In genomic region chr12:31702047-31702446, GRCh38 we compare ENCODE assay signal across 13 cellular contexts. TPM values are rescaled to one million over a fixed set of nuclear protein-coding genes. Genes with fewer than 3 reads are reported as not detected.
DNase-seq lines count a peak whose midpoint lies in the region; ATAC-seq and TF ChIP-seq lines count a peak whose summit lies in the region.
"Had no signal": no experiment of that assay in that cellular context is flagged by ENCODE, and none has a peak within 500 bp of the region (broad histone marks: within the 10 kb centered on the region; RNA-seq: fewer than 3 reads in every experiment).

No MANE protein-coding gene starts in this region.

- intact Hi-C loops in heart right ventricle (cut with DNase I) = no loop called here

- no peaks in the 10 kb centered on the region for H4K20me1 ChIP-seq in SK-N-SH (ENCODE audit: insufficient read depth)
- H4K20me1 ChIP-seq: BLaER1 treated with 17β-estradiol and CSF1 and Interleukin-3, amounts not matched to agents 10 nM and 100 nM had no signal

- H3K27ac ChIP-seq in cardiac muscle cell = no peak overlapping the region
- H3K27ac ChIP-seq in heart right ventricle = no peak overlapping the region
- no peak overlapping the region for H3K27ac ChIP-seq in SK-N-SH (ENCODE audit: low read depth in 2 of 2, low read length in 1 of 2)
- H3K27ac ChIP-seq in foreskin keratinocyte = no peak overlapping the region
- H3K27ac ChIP-seq: BLaER1 treated with 17β-estradiol and CSF1 and Interleukin-3, amounts not matched to agents 10 nM and 100 nM; tibial artery had no signal

- POLR2A ChIA-PET in SK-N-SH (lab: Yijun Ruan, JAX) = no interaction called here

- TF ChIP-seq EP300 in SK-N-SH (IDR thresholded peaks at IDR 0.05; ENCODE audit: borderline replicate concordance in 1 of 2, low read depth in 1 of 2, low read length in 1 of 2) = no peak

- ATAC-seq in heart right ventricle = no peak
- ATAC-seq in foreskin keratinocyte = peak; percentile 18
- ATAC-seq in HG02852 (IDR thresholded peaks at IDR 0.05; ENCODE audit: unreplicated experiment) = no peak
- no peak for ATAC-seq in GM19023 (IDR thresholded peaks at IDR 0.05; ENCODE audit: unreplicated experiment)

- no peaks in the 10 kb centered on the region for H3K9me2 ChIP-seq in SK-N-SH

- peak; percentile 20; the same call in 1 of the 2 replicates for TF ChIP-seq RAD21 in SK-N-SH (IDR thresholded peaks at IDR 0.05; ENCODE audit: low read length)

- H3K79me2 ChIP-seq in SK-N-SH (ENCODE audit: insufficient read depth) = no peaks in the 10 kb centered on the region

- no peaks in the 10 kb centered on the region for H3K27me3 ChIP-seq in cardiac muscle cell
- no peaks in the 10 kb centered on the region for H3K27me3 ChIP-seq in heart right ventricle
- H3K27me3 ChIP-seq in SK-N-SH (ENCODE audit: insufficient read depth) = no peaks in the 10 kb centered on the region
- H3K27me3 ChIP-seq in foreskin keratinocyte = no peaks in the 10 kb centered on the region
- H3K27me3 ChIP-seq: BLaER1 treated with 17β-estradiol and CSF1 and Interleukin-3, amounts not matched to agents 10 nM and 100 nM; tibial artery had no signal

- H3K36me3 ChIP-seq in cardiac muscle cell (no peaks in the 10 kb centered on the region), heart right ventricle (peaks cover 0 to 47% (median 20%) of the 10 kb centered on the region in 9 donors), SK-N-SH (replicated peaks in 1 of 2; ENCODE audit: control insufficient read depth in 1 of 2, insufficient read depth in 2 of 2, low read length in 1 of 2) (no peaks in the 10 kb centered on the region)

- DNase-seq in cardiac muscle cell (ENCODE audit: low read depth in 1 of 2, low spot score in 1 of 2) (peak; percentile 7 to 54), heart right ventricle (no peak), SK-N-SH (no peak), foreskin keratinocyte (peak in 1 of 2 donors; percentile 18), activated gamma-delta T cell (lab: John Stamatoyannopoulos, UW) (no peak), cerebellar nuclear complex (lab: John Stamatoyannopoulos, UW) (no peak)
- DNase-seq: nephron progenitor cell; stimulated activated CD4-positive, alpha-beta T cell treated with anti-CD3 and anti-CD28 coated beads, Interleukin-4, amount 100 ng/mL, for 24 hours; T1000; tibial artery had no signal

- no peak overlapping the region for H3K9ac ChIP-seq in SK-N-SH
- H3K9ac ChIP-seq: BLaER1 treated with 17β-estradiol and CSF1 and Interleukin-3, amounts not matched to agents 10 nM and 100 nM had no signal

- TF ChIP-seq CTCF in cardiac muscle cell (IDR thresholded peaks at IDR 0.05; ENCODE audit: low read depth, low read length) = peak; percentile 27
- peak in 4 of 9 donors; percentile 10 to 49 (median 33) for TF ChIP-seq CTCF in heart right ventricle (IDR thresholded peaks at IDR 0.05)
- peak; percentile 22; the same call in 1 of the 2 replicates for TF ChIP-seq CTCF in SK-N-SH (IDR thresholded peaks at IDR 0.05)
- peak; percentile 33 for TF ChIP-seq CTCF in foreskin keratinocyte (conservative IDR thresholded peaks at IDR 0.05)

- CTCF ChIA-PET in SK-N-SH (lab: Yijun Ruan, JAX) = interaction anchor here (0.6 kb wide), 1 partner anchor 37 kb away, joined by 3 read pairs; no protein-coding TSS in a partner anchor

- H3F3A ChIP-seq in SK-N-SH (replicated peaks; ENCODE audit: insufficient read depth) = no peaks in the 10 kb centered on the region

- no peak overlapping the region for H3K4me3 ChIP-seq in cardiac muscle cell
- no peak overlapping the region for H3K4me3 ChIP-seq in heart right ventricle
- no peak overlapping the region for H3K4me3 ChIP-seq in SK-N-SH (ENCODE audit: low read depth in 2 of 2, low read length in 1 of 2)
- H3K4me3 ChIP-seq: BLaER1 treated with 17β-estradiol and CSF1 and Interleukin-3, amounts not matched to agents 10 nM and 100 nM; tibial artery had no signal

- H3K9me3 ChIP-seq in cardiac muscle cell (ENCODE audit: low read depth) (no peaks in the 10 kb centered on the region), heart right ventricle (peaks cover 0 to under 1% (median 0%) of the 10 kb centered on the region in 11 donors), SK-N-SH (no peaks in the 10 kb centered on the region)
- H3K9me3 ChIP-seq: tibial artery had no signal

- H3K4me1 ChIP-seq in cardiac muscle cell (ENCODE audit: low read depth) (no peaks in the 10 kb centered on the region), heart right ventricle (no peaks in the 10 kb centered on the region), SK-N-SH (ENCODE audit: control insufficient read depth in 1 of 2, insufficient read depth in 2 of 2, low read depth in 1 of 2, low read length in 1 of 2) (peaks cover 0 to 4% of the 10 kb centered on the region in 2 experiments; a peak in 1 of 4 replicates), foreskin keratinocyte (no peaks in the 10 kb centered on the region)
- H3K4me1 ChIP-seq: tibial artery had no signal

- H3K4me2 ChIP-seq in SK-N-SH = no peak overlapping the region
- H3K4me2 ChIP-seq: BLaER1 treated with 17β-estradiol and CSF1 and Interleukin-3, amounts not matched to agents 10 nM and 100 nM had no signal

- no peak overlapping the region for H2AFZ ChIP-seq in SK-N-SH (ENCODE audit: low read depth)

TF ChIP-seq in SK-N-SH, 30 proteins besides CTCF, POLR2A, EP300 and RAD21:
- TF ChIP-seq SMC3 (IDR thresholded peaks at IDR 0.05; ENCODE audit: low read depth, low read length) (peak; percentile 24; the same call in 1 of the 2 replicates), POLR2AphosphoS5 (IDR thresholded peaks at IDR 0.05; ENCODE audit: low read depth, low read length) (no peak)

RNA-seq across cellular contexts. Expression of gene AMN1, which starts 26.8 kb away (rescaled TPM):
- total RNA-seq in cardiac muscle cell = 9.7 and 11.7 TPM in 2 replicates
- polyA plus RNA-seq in cardiac muscle cell = 18.1 and 20.6 TPM in 2 replicates
- 10 to 100 TPM; 12.7 to 24.9 (median 14.6) TPM for total RNA-seq in heart right ventricle
- 10 to 100 TPM; 11.3 to 12.1 TPM for polyA plus RNA-seq in heart right ventricle
- 8.6 and 11.6 TPM in 2 replicates for polyA plus RNA-seq in SK-N-SH (2012; rRNA removed)
- 14.1 and 20.2 TPM in 2 replicates for polyA plus RNA-seq in SK-N-SH (2012; cell fraction: cytosol; rRNA removed)
- polyA plus RNA-seq in SK-N-SH (2012; cell fraction: nucleus; rRNA removed) = 4.7 and 7.5 TPM in 2 replicates
- total RNA-seq in foreskin keratinocyte = 5.6 and 5.9 TPM in 2 replicates
- 4.8 and 5.8 TPM in 2 replicates for polyA plus RNA-seq in foreskin keratinocyte

RNA-seq across cellular contexts. Expression of gene ETFBKMT, which starts 42.6 kb away (rescaled TPM):
- 1.3 and 1.9 TPM in 2 replicates for total RNA-seq in cardiac muscle cell
- polyA plus RNA-seq in cardiac muscle cell = 2.5 and 2.9 TPM in 2 replicates
- total RNA-seq in heart right ventricle = 1 to 10 TPM; 5.5 to 8.7 (median 6.2) TPM
- 1 to 10 TPM; 1.7 to 2.7 TPM for polyA plus RNA-seq in heart right ventricle
- polyA plus RNA-seq in SK-N-SH (2012; rRNA removed) = 1.3 and 1.6 TPM in 2 replicates
- 1.9 and 2.1 TPM in 2 replicates for polyA plus RNA-seq in SK-N-SH (2012; cell fraction: cytosol; rRNA removed)
- 1.3 and 1.4 TPM in 2 replicates for polyA plus RNA-seq in SK-N-SH (2012; cell fraction: nucleus; rRNA removed)
- 1.4 and 1.6 TPM in 2 replicates for total RNA-seq in foreskin keratinocyte
- polyA plus RNA-seq in foreskin keratinocyte = 0.94 and 0.96 TPM in 2 replicates

Comparison
In these comparisons a context has a peak if more than half of its experiments do, and no peak if none do; other contexts are left out.
1. DNase-seq: peak in cardiac muscle cell (2 of 2); none in heart right ventricle (0 of 2), SK-N-SH (single experiment), activated gamma-delta T cell (single experiment) and cerebellar nuclear complex (0 of 2).